ENCODE assay signal across 8 cellular contexts in genomic region chrX:153794018-153794896, GRCh38. TPM values are rescaled to one million over a fixed set of nuclear protein-coding genes. Genes with fewer than 3 reads are reported as not detected.
DNase-seq lines count a peak whose midpoint lies in the region; ATAC-seq and TF ChIP-seq lines count a peak whose summit lies in the region.

TSS of gene IDH3G (minus strand) at chrX:153794375. CDS start at chrX:153794326, 49 bp downstream.
TSS of gene SSR4 (plus strand) at chrX:153794668. CDS start at chrX:153794688, 20 bp downstream.

- CTCF ChIA-PET in Calu3 (lab: Charles Lee): interaction anchor here (1.1 to 1.4 kb wide), 3 partner anchors 91 to 153 kb away, joined by 3 to 4 read pairs (median 4); no protein-coding TSS in a partner anchor

- H2AFZ ChIP-seq in OCI-LY1 (ENCODE audit: low read length): no peak within 1 kb of the TSS

- ATAC-seq in GM21447 (IDR thresholded peaks at IDR 0.05; ENCODE audit: unreplicated experiment): peak; percentile 93

- no peaks in the 10 kb centered on the region for H3K9me2 ChIP-seq in OCI-LY1 (ENCODE audit: low read depth, low read length)

- no peaks in the 10 kb centered on the region for H3F3A ChIP-seq in OCI-LY1 (ENCODE audit: insufficient read depth, low read length)

- no peaks in the 10 kb centered on the region for H3K27me3 ChIP-seq in HUES64 (ENCODE audit: insufficient read depth, low read length)
- H3K27me3 ChIP-seq in OCI-LY1 (ENCODE audit: insufficient read depth, low read length): no peaks in the 10 kb centered on the region

- H3K4me1 ChIP-seq in HUES64 (ENCODE audit: insufficient read depth, low read length) (0 out of 2 replicates have a peak, but pooled peaks cover 3% of the 10 kb centered on the region), OCI-LY1 (ENCODE audit: insufficient read depth, low read length, severe bottlenecking) (peaks cover 25% of the 10 kb centered on the region)

- no TSS peak for BruUV-seq in Calu3 (replicated peaks; lab: Mats Ljungman, UMichigan)

- H3K4me1 Mint-ChIP-seq in Calu3 (ENCODE audit: low read depth, unreplicated experiment) (peaks cover 14% of the 10 kb centered on the region), endothelial cell (ENCODE audit: unreplicated experiment) (peaks cover 5% of the 10 kb centered on the region), mesothelial cell of epicardium (peaks cover 20% of the 10 kb centered on the region)

- peak within 1 kb of the TSS; percentile 94 for H3K4me2 ChIP-seq in OCI-LY1 (ENCODE audit: low read length)

- H3K36me3 ChIP-seq in HUES64 (ENCODE audit: insufficient read depth, low read length) (peaks cover 34% of the 10 kb centered on the region), OCI-LY1 (ENCODE audit: insufficient read depth, low read length) (peaks cover 45% of the 10 kb centered on the region)

- H3K4me3 Mint-ChIP-seq in Calu3 (ENCODE audit: low read depth, unreplicated experiment): peak within 1 kb of the TSS; percentile 85
- H3K4me3 Mint-ChIP-seq in endothelial cell (ENCODE audit: unreplicated experiment): peak within 1 kb of the TSS; percentile 95
- peak within 1 kb of the TSS; percentile 89 for H3K4me3 Mint-ChIP-seq in mesothelial cell of epicardium

- no peaks in the 10 kb centered on the region for H4K20me1 ChIP-seq in OCI-LY1 (ENCODE audit: insufficient read depth, low read length)

- DNase-seq in Calu3 (peak; percentile 94), endothelial cell (ENCODE audit: low spot score) (peak; percentile 90), mesothelial cell of epicardium (ENCODE audit: low spot score in 2 of 2, unreplicated experiment in 2 of 2) (peak; percentile 85 to 92)
- peak; percentile 93 for DNase-seq in activated CD8-positive, alpha-beta memory T cell treated with anti-CD3 and anti-CD28 coated beads, Interleukin-2, amount 50 U/mL, for 48 hours
- peak; percentile 86 to 88 for DNase-seq in stimulated activated CD8-positive, alpha-beta memory T cell treated with anti-CD3 and anti-CD28 coated beads, Interleukin-15, amount 100 ng/mL, for 48 hours (ENCODE audit: low read depth in 2 of 2)

- WGBS in HUES64: under 1% methylated on average over 92 of the region's 92 CpGs

- H3K9ac ChIP-seq in HUES64 (ENCODE audit: low read depth, low read length) (peak within 1 kb of the TSS; percentile 100), OCI-LY1 (ENCODE audit: low read length) (peak within 1 kb of the TSS; percentile 96)

- H3K27ac Mint-ChIP-seq in Calu3 (ENCODE audit: unreplicated experiment) (peak within 1 kb of the TSS; percentile 94), endothelial cell (ENCODE audit: unreplicated experiment) (peak within 1 kb of the TSS; percentile 81), mesothelial cell of epicardium (peak within 1 kb of the TSS; percentile 97)

- H3K79me2 ChIP-seq in OCI-LY1 (ENCODE audit: insufficient read depth, low read length): peaks cover 6% of the 10 kb centered on the region; the same call in 1 of the 2 replicates

- H3K9me3 Mint-ChIP-seq in Calu3 (ENCODE audit: low read depth, unreplicated experiment): no peaks in the 10 kb centered on the region
- H3K9me3 Mint-ChIP-seq in endothelial cell (ENCODE audit: unreplicated experiment): no peaks in the 10 kb centered on the region
- H3K9me3 Mint-ChIP-seq in mesothelial cell of epicardium: peaks cover 8% of the 10 kb centered on the region

- TF ChIP-seq CTCF in Calu3 (IDR thresholded peaks at IDR 0.05; ENCODE audit: unreplicated experiment) (no peak), OCI-LY1 (IDR thresholded peaks at IDR 0.05; ENCODE audit: low read length) (no peak), endothelial cell (IDR thresholded peaks at IDR 0.05; ENCODE audit: unreplicated experiment) (no peak), mesothelial cell of epicardium (IDR thresholded peaks at IDR 0.05; ENCODE audit: unreplicated experiment) (no peak)

- H3K36me3 Mint-ChIP-seq in Calu3 (ENCODE audit: insufficient read depth, unreplicated experiment) (peaks cover 61% of the 10 kb centered on the region), endothelial cell (ENCODE audit: low read depth, unreplicated experiment) (no peaks in the 10 kb centered on the region), mesothelial cell of epicardium (peaks cover 3% of the 10 kb centered on the region)

- intact Hi-C loops in Calu3 (cut with micrococcal nuclease; ENCODE audit: unreplicated experiment): no loop called here

- H3K27me3 Mint-ChIP-seq in Calu3 (ENCODE audit: unreplicated experiment): no peaks in the 10 kb centered on the region
- peaks cover 3% of the 10 kb centered on the region for H3K27me3 Mint-ChIP-seq in endothelial cell (ENCODE audit: unreplicated experiment)
- H3K27me3 Mint-ChIP-seq in mesothelial cell of epicardium (ENCODE audit: low read depth): no peaks in the 10 kb centered on the region

- peak within 1 kb of the TSS; percentile 100 for H3K4me3 ChIP-seq in HUES64 (ENCODE audit: low read length)
- H3K4me3 ChIP-seq in OCI-LY1 (ENCODE audit: low read depth, low read length, poor library complexity, severe bottlenecking): peak within 1 kb of the TSS; percentile 77

- H3K9me3 ChIP-seq in HUES64 (ENCODE audit: insufficient read depth, low read depth, low read length) (no peaks in the 10 kb centered on the region), OCI-LY1 (ENCODE audit: low read length) (no peaks in the 10 kb centered on the region)

- H3K27ac ChIP-seq in HUES64 (ENCODE audit: low read depth, low read length) (peak within 1 kb of the TSS; percentile 95), OCI-LY1 (ENCODE audit: low read depth, low read length, poor library complexity, severe bottlenecking) (peak within 1 kb of the TSS; percentile 77)

RNA-seq across cellular contexts. Expression of gene IDH3G, which starts in this region (rescaled TPM):
- 64.5 and 71.2 TPM in 2 replicates for total RNA-seq in Calu3 (2022)
- 41.9 TPM for polyA plus RNA-seq in HUES64 (2013, experiment 1 of 2)
- polyA plus RNA-seq in HUES64 (2013, experiment 2 of 2): 45.8 TPM
- 43.3 TPM for total RNA-seq in endothelial cell (ENCODE audit: unreplicated experiment)
- 49.6 to 55.0 TPM (median 53.5 TPM) in 3 replicates for total RNA-seq in mesothelial cell of epicardium

RNA-seq across cellular contexts. Expression of gene SSR4, which starts in this region (rescaled TPM):
- total RNA-seq in Calu3 (2022) (360 and 391 TPM in 2 replicates), endothelial cell (ENCODE audit: unreplicated experiment) (243 TPM), mesothelial cell of epicardium (213 to 228 TPM (median 214 TPM) in 3 replicates)
- polyA plus RNA-seq in HUES64 (2013, experiment 1 of 2): 216 TPM
- 225 TPM for polyA plus RNA-seq in HUES64 (2013, experiment 2 of 2)

Comparison
In these comparisons a context has a peak if more than half of its experiments do, and no peak if none do; other contexts are left out.
1. Peak in every context shown above with its lines: DNase-seq, ATAC-seq, H3K4me3 ChIP-seq and H3K27ac ChIP-seq.